ENCODE assay signal across 1 cellular context in genomic region chr6:3749991-3750323, GRCh38.
TF ChIP-seq lines count a peak whose summit lies in the region.

No MANE protein-coding gene starts in this region.

TF ChIP-seq in HepG2, 621 proteins besides CTCF, POLR2A, EP300 and RAD21 (continued from another document and continues in another):
- TF ChIP-seq AFF4 (CRISPR knock-in tag; IDR thresholded peaks at IDR 0.05) (no peak; the same call in 1 of the 2 replicates), TGIF2 (CRISPR knock-in tag; IDR thresholded peaks at IDR 0.05) (no peak), HOXA9 (CRISPR knock-in tag; IDR thresholded peaks at IDR 0.05; ENCODE audit: borderline replicate concordance) (peak; percentile 7; the same call in 1 of the 2 replicates), RARG (CRISPR knock-in tag; IDR thresholded peaks at IDR 0.05; ENCODE audit: low read depth) (no peak), NR2C2 (CRISPR knock-in tag; IDR thresholded peaks at IDR 0.05; ENCODE audit: borderline replicate concordance) (no peak), ZBTB4 (CRISPR knock-in tag; IDR thresholded peaks at IDR 0.05; ENCODE audit: borderline replicate concordance) (no peak), ZNF781 (CRISPR knock-in tag; IDR thresholded peaks at IDR 0.05; ENCODE audit: borderline replicate concordance, not compliant biosample characterization) (no peak), FOXP1 (IDR thresholded peaks at IDR 0.05) (no peak), FOXP1 (CRISPR knock-in tag; IDR thresholded peaks at IDR 0.05) (no peak), ZNF263 (CRISPR knock-in tag; IDR thresholded peaks at IDR 0.05) (no peak), TEF (CRISPR knock-in tag; IDR thresholded peaks at IDR 0.05) (no peak), ZNF362 (CRISPR knock-in tag; IDR thresholded peaks at IDR 0.05; ENCODE audit: borderline replicate concordance) (no peak), THYN1 (CRISPR knock-in tag; IDR thresholded peaks at IDR 0.05; ENCODE audit: borderline replicate concordance, low read depth) (no peak), ZNF142 (CRISPR knock-in tag; IDR thresholded peaks at IDR 0.05) (no peak), ATM (IDR thresholded peaks at IDR 0.05; ENCODE audit: borderline replicate concordance) (no peak), TCF12 (IDR thresholded peaks at IDR 0.05) (no peak), TCF12 (CRISPR knock-in tag; IDR thresholded peaks at IDR 0.05) (no peak), ZNF740 (CRISPR knock-in tag; IDR thresholded peaks at IDR 0.05) (no peak), ZNF251 (CRISPR knock-in tag; IDR thresholded peaks at IDR 0.05) (no peak), SSRP1 (CRISPR knock-in tag; IDR thresholded peaks at IDR 0.05) (no peak), ARID5B (CRISPR knock-in tag; IDR thresholded peaks at IDR 0.05) (no peak), RNF219 (CRISPR knock-in tag; IDR thresholded peaks at IDR 0.05) (0 out of 2 replicates have a peak, but pooled peaks have one; percentile 84), KAT8 (CRISPR knock-in tag; IDR thresholded peaks at IDR 0.05) (no peak; the same call in 1 of the 2 replicates), EED (CRISPR knock-in tag; IDR thresholded peaks at IDR 0.05) (no peak), ARNT2 (CRISPR knock-in tag; IDR thresholded peaks at IDR 0.05; ENCODE audit: low read depth) (no peak), SNRNP70 (IDR thresholded peaks at IDR 0.05; ENCODE audit: low read depth, low read length) (no peak), ZNF12 (CRISPR knock-in tag; IDR thresholded peaks at IDR 0.05) (no peak), TRAFD1 (CRISPR knock-in tag; IDR thresholded peaks at IDR 0.05; ENCODE audit: borderline replicate concordance) (no peak), EZH2 (conservative IDR thresholded peaks at IDR 0.05; ENCODE audit: low read depth, low read length) (no peak)
